Comparison of ENCODE assay signal across 8 cellular contexts in genomic region chr6:4732691-4733315, GRCh38. TPM values are rescaled to one million over a fixed set of nuclear protein-coding genes. Genes with fewer than 3 reads are reported as not detected.
A peak's percentile ranks its signal among the peaks of the same experiment; 100 is the strongest.
DNase-seq lines count a peak whose midpoint lies in the region; ATAC-seq and TF ChIP-seq lines count a peak whose summit lies in the region.

No MANE protein-coding gene starts in this region.

- no TSS peak for BruUV-seq in PC-9 (replicated peaks; lab: Mats Ljungman, UMichigan)

- TF ChIP-seq POLR2A in erythroblast (IDR thresholded peaks at IDR 0.05; ENCODE audit: low read length): no peak

- DNase-seq in Daoy (ENCODE audit: low read depth) (peak; percentile 98), PC-9 (peak; percentile 84), erythroblast (lab: John Stamatoyannopoulos, UW) (peak; percentile 63 to 85), neural progenitor cell (ENCODE audit: low spot score) (peak; percentile 55), globus pallidus (ENCODE audit: low spot score) (no peak), NCI-H82 (lab: John Stamatoyannopoulos, UW) (no peak)

- H3K27me3 Mint-ChIP-seq in neural progenitor cell (ENCODE audit: insufficient read depth, low read depth): peaks cover 4% of the 10 kb centered on the region

- no peak for TF ChIP-seq CTCF in PC-9 (conservative IDR thresholded peaks at IDR 0.05)
- TF ChIP-seq CTCF in neural progenitor cell (IDR thresholded peaks at IDR 0.05): no peak

- H3K4me1 Mint-ChIP-seq in neural progenitor cell: peaks cover 23% of the 10 kb centered on the region

- CTCF ChIA-PET in PC-9 (lab: Charles Lee): interaction anchor here (0.6 kb wide), 1 partner anchor 216 kb away, joined by 4 read pairs; no protein-coding TSS in a partner anchor

- intact Hi-C loops in PC-9 (cut with micrococcal nuclease; ENCODE audit: unreplicated experiment): loop anchor here (1.0 to 10.0 kb wide), 4 partner anchors 44 to 448 kb away; no protein-coding TSS in a partner anchor

- no peak overlapping the region for H3K4me3 Mint-ChIP-seq in neural progenitor cell

- no peak overlapping the region for H2AFZ ChIP-seq in PC-9
- peak overlapping the region; percentile 82 for H2AFZ ChIP-seq in neural progenitor cell (replicated peaks)

- H3K4me3 ChIP-seq in PC-9 (peak overlapping the region; percentile 12; the same call in 1 of the 2 replicates), neural progenitor cell (no peak overlapping the region)

- H3K36me3 ChIP-seq in PC-9 (ENCODE audit: low read depth) (no peaks in the 10 kb centered on the region), neural progenitor cell (no peaks in the 10 kb centered on the region)

- H4K20me1 ChIP-seq in PC-9 (ENCODE audit: insufficient read depth) (no peaks in the 10 kb centered on the region), neural progenitor cell (ENCODE audit: low read depth) (no peaks in the 10 kb centered on the region)

- H3K4me2 ChIP-seq in PC-9: peak overlapping the region; percentile 65
- peak overlapping the region; percentile 47 for H3K4me2 ChIP-seq in neural progenitor cell

- H3K4me1 ChIP-seq in PC-9 (replicated peaks; ENCODE audit: insufficient read depth) (peaks cover 38% of the 10 kb centered on the region), neural progenitor cell (peaks cover 7% of the 10 kb centered on the region)

- no peaks in the 10 kb centered on the region for H3K9me2 ChIP-seq in PC-9 (ENCODE audit: insufficient read depth)

- POLR2A ChIA-PET in PC-9 (lab: Charles Lee; ENCODE audit: unreplicated experiment): no interaction called here

- H3K9ac ChIP-seq in neural progenitor cell: no peak overlapping the region

- H3K27ac Mint-ChIP-seq in neural progenitor cell: no peak overlapping the region

- no peaks in the 10 kb centered on the region for H3K27me3 ChIP-seq in PC-9 (ENCODE audit: insufficient read depth, low read depth)
- no peaks in the 10 kb centered on the region for H3K27me3 ChIP-seq in neural progenitor cell

- H3K79me2 ChIP-seq in PC-9 (ENCODE audit: low read depth) (no peaks in the 10 kb centered on the region), neural progenitor cell (ENCODE audit: low read depth) (no peaks in the 10 kb centered on the region)

- H3K9me3 ChIP-seq in PC-9 (ENCODE audit: insufficient read depth, low read depth) (no peaks in the 10 kb centered on the region), neural progenitor cell (ENCODE audit: low read depth) (no peaks in the 10 kb centered on the region)

- H3K27ac ChIP-seq in PC-9: peak overlapping the region; percentile 91
- H3K27ac ChIP-seq in neural progenitor cell: no peak overlapping the region

- ATAC-seq in HG03095 (IDR thresholded peaks at IDR 0.05; ENCODE audit: unreplicated experiment) (no peak), HG02763 (IDR thresholded peaks at IDR 0.05; ENCODE audit: unreplicated experiment) (no peak)

- no peaks in the 10 kb centered on the region for H3K36me3 Mint-ChIP-seq in neural progenitor cell

- H3F3A ChIP-seq in PC-9 (ENCODE audit: insufficient read depth, low read depth): peaks cover 18% of the 10 kb centered on the region; the same call in 1 of the 2 replicates
- H3F3A ChIP-seq in neural progenitor cell (ENCODE audit: low read depth): peaks cover 11% of the 10 kb centered on the region

- no peaks in the 10 kb centered on the region for H3K9me3 Mint-ChIP-seq in neural progenitor cell

RNA-seq across cellular contexts. Expression of gene CDYL, which starts 43.4 kb away (rescaled TPM):
- 20.0 and 22.9 TPM in 2 replicates for total RNA-seq in Daoy (2014; rRNA removed; shearing (Covaris generic))
- total RNA-seq in PC-9 (2021): 52.7 and 60.8 TPM in 2 replicates
- total RNA-seq in neural progenitor cell (ENCODE audit: low replicate concordance): 46.4 and 53.5 TPM in 2 replicates

Comparison
In these comparisons a context has a peak if more than half of its experiments do, and no peak if none do; other contexts are left out.
1. DNase-seq: peak in Daoy (single experiment), PC-9 (2 of 2), erythroblast (2 of 2) and neural progenitor cell (single experiment); none in globus pallidus (single experiment) and NCI-H82 (single experiment).